Comparison of ENCODE assay signal across 11 cellular contexts in the genomic region with DNA sequence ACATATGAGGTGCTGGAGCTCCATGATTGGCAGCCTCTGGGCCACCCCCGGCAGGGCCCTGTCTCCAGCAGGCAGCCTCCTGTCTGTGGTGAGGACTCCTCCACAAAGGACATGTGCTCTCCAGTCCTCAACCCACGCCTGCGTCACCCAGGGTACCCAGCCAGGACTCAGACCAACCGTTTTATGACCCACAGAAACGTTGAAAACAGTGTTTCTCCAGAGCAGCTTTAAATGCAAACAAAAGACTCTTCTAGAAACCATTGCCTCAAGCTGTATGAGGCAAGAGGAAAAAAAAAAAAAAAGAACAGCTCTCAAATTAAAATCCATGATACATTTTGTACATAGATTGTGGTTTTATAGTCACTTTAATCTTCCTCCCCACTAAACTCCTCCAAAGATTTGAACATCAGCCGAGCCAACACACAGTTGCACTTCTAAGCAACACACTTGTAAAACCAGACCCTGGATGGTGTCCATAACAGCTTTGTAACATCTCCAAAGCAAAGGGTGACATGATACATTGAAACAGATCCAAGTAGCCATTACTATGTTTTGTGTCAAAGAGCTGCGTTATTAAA.
DNase-seq lines count a peak whose midpoint lies in the region; ATAC-seq and TF ChIP-seq lines count a peak whose summit lies in the region.
"Had no signal": no experiment of that assay in that cellular context is flagged by ENCODE, and none has a peak within 500 bp of the region (broad histone marks: within the 10 kb centered on the region; RNA-seq: fewer than 3 reads in every experiment).

No MANE protein-coding gene starts in this region.

- H3K4me3 Mint-ChIP-seq in GM23338: no peak overlapping the region
- H3K4me3 Mint-ChIP-seq: CD4-positive, alpha-beta T cell had no signal

- intact Hi-C loops in IMR-90 (cut with micrococcal nuclease): no loop called here
- intact Hi-C loops in esophagus squamous epithelium (cut with DNase I): no loop called here

- H3K9me3 Mint-ChIP-seq in GM23338: peaks cover 31% of the 10 kb centered on the region
- H3K9me3 Mint-ChIP-seq: CD4-positive, alpha-beta T cell had no signal

- H3K9ac ChIP-seq in IMR-90 (ENCODE audit: low read depth, low read length) (no peak overlapping the region), mesenchymal stem cell (ENCODE audit: low read length) (peak overlapping the region; percentile 54)

- POLR2A ChIA-PET in IMR-90 (lab: Charles Lee; ENCODE audit: unreplicated experiment): interaction anchor here (0.6 kb wide), 1 partner anchor 20 kb away, joined by 5 read pairs; no protein-coding TSS in a partner anchor

- no peaks in the 10 kb centered on the region for H3K36me3 ChIP-seq in IMR-90 (ENCODE audit: control insufficient read depth, insufficient read depth, low read length)
- no peaks in the 10 kb centered on the region for H3K36me3 ChIP-seq in esophagus squamous epithelium
- H3K36me3 ChIP-seq in mesenchymal stem cell (ENCODE audit: control insufficient read depth in 1 of 2, insufficient read depth in 2 of 2, low read depth in 1 of 2, low read length in 2 of 2): no peaks in the 10 kb centered on the region
- no peaks in the 10 kb centered on the region for H3K36me3 ChIP-seq in suprapubic skin
- H3K36me3 ChIP-seq in GM23338 (ENCODE audit: insufficient read depth): no peaks in the 10 kb centered on the region
- H3K36me3 ChIP-seq: adrenal gland had no signal

- no peak overlapping the region for H2BK12ac ChIP-seq in mesenchymal stem cell (ENCODE audit: low read length in 2 of 2)

- CTCF ChIA-PET in IMR-90 (lab: Yijun Ruan, JAX): interaction anchor here (0.6 kb wide), 1 partner anchor 333 kb away, joined by 3 read pairs; no protein-coding TSS in a partner anchor

- H3K4ac ChIP-seq in IMR-90 (ENCODE audit: low read depth, low read length) (peak overlapping the region; percentile 37; the same call in 1 of the 2 replicates), mesenchymal stem cell (ENCODE audit: low read depth in 1 of 2, low read length in 2 of 2) (no peak overlapping the region)

- H3K79me1 ChIP-seq in IMR-90 (ENCODE audit: low read depth in 1 of 2, low read length in 2 of 2) (no peaks in the 10 kb centered on the region), mesenchymal stem cell (replicated peaks; ENCODE audit: low read length, poor library complexity, severe bottlenecking) (no peaks in the 10 kb centered on the region)

- TF ChIP-seq RAD21 in IMR-90 (IDR thresholded peaks at IDR 0.05; ENCODE audit: low read length): no peak

- no peak overlapping the region for H3K23ac ChIP-seq in IMR-90 (ENCODE audit: low read depth, low read length)
- H3K23ac ChIP-seq in mesenchymal stem cell (ENCODE audit: low read length in 2 of 2): no peak overlapping the region

- TF ChIP-seq CTCF in IMR-90 (conservative IDR thresholded peaks at IDR 0.05; ENCODE audit: low read depth, low read length): no peak
- no peak for TF ChIP-seq CTCF in esophagus squamous epithelium (IDR thresholded peaks at IDR 0.05)
- no peak for TF ChIP-seq CTCF in suprapubic skin (IDR thresholded peaks at IDR 0.05)
- TF ChIP-seq CTCF in GM23338 (conservative IDR thresholded peaks at IDR 0.05; ENCODE audit: low read depth in 2 of 2): no peak

- H4K91ac ChIP-seq in IMR-90 (ENCODE audit: insufficient read depth, low read depth, low read length): no peak overlapping the region
- no peak overlapping the region for H4K91ac ChIP-seq in mesenchymal stem cell (ENCODE audit: low read length)

- H3K9me1 ChIP-seq in IMR-90 (ENCODE audit: insufficient read depth, low read length): no peaks in the 10 kb centered on the region

- H3K14ac ChIP-seq in IMR-90 (replicated peaks; ENCODE audit: low read depth, low read length) (no peak overlapping the region), mesenchymal stem cell (ENCODE audit: low read length in 2 of 2) (no peak overlapping the region)

- H2BK15ac ChIP-seq in IMR-90 (ENCODE audit: low read depth, low read length) (no peak overlapping the region), mesenchymal stem cell (ENCODE audit: low read depth, poor library complexity, severe bottlenecking) (no peak overlapping the region)

- no peaks in the 10 kb centered on the region for H3K4me1 Mint-ChIP-seq in GM23338

- H4K20me1 ChIP-seq in IMR-90 (ENCODE audit: insufficient read depth, low read length): no peaks in the 10 kb centered on the region
- no peaks in the 10 kb centered on the region for H4K20me1 ChIP-seq in GM23338 (replicated peaks; ENCODE audit: insufficient read depth)

- H2AK5ac ChIP-seq in IMR-90 (ENCODE audit: low read depth, low read length): no peak overlapping the region
- no peak overlapping the region for H2AK5ac ChIP-seq in mesenchymal stem cell (ENCODE audit: low read length, severe bottlenecking)

- H3K18ac ChIP-seq in IMR-90 (ENCODE audit: low read depth, low read length) (peak overlapping the region; percentile 72), mesenchymal stem cell (ENCODE audit: low read depth in 1 of 2, low read length in 2 of 2) (no peak overlapping the region)

- H4K8ac ChIP-seq in IMR-90 (ENCODE audit: low read depth in 2 of 2, low read length in 2 of 2) (no peak overlapping the region), mesenchymal stem cell (ENCODE audit: low read length) (no peak overlapping the region)

- no peak for TF ChIP-seq EP300 in suprapubic skin (IDR thresholded peaks at IDR 0.05)

- no peak overlapping the region for H2BK20ac ChIP-seq in IMR-90 (ENCODE audit: low read depth, low read length)

- no peak for DNase-seq in IMR-90
- no peak for DNase-seq in esophagus squamous epithelium (lab: John Stamatoyannopoulos, UW)
- no peak for DNase-seq in mesenchymal stem cell
- peak in 1 of 2 donors; percentile 81 for DNase-seq in suprapubic skin (ENCODE audit: low spot score in 2 of 2)
- DNase-seq in NCI-H226: no peak
- DNase-seq in activated naive CD4-positive, alpha-beta T cell (lab: John Stamatoyannopoulos, UW): no peak
- no peak for DNase-seq in GM23338 (ENCODE audit: low spot score)
- DNase-seq: CD4-positive, alpha-beta T cell; RPMI8226 had no signal

- no peak for ATAC-seq in IMR-90 (ENCODE audit: low read depth)
- no peak for ATAC-seq in HG02970 (IDR thresholded peaks at IDR 0.05; ENCODE audit: low FRiP score, unreplicated experiment)
- no peak for ATAC-seq in GM23338

- H3K36me3 Mint-ChIP-seq in GM23338 (ENCODE audit: low read depth): peaks cover 7% of the 10 kb centered on the region; the same call in 2 of the 3 replicates

- H2BK120ac ChIP-seq in IMR-90 (ENCODE audit: low read depth, low read length): no peak overlapping the region
- no peak overlapping the region for H2BK120ac ChIP-seq in mesenchymal stem cell (ENCODE audit: low read depth, low read length)

- no peak overlapping the region for H3K56ac ChIP-seq in IMR-90 (ENCODE audit: extremely low read depth, insufficient read depth, low read length)

- 43% methylated on average over 1 of the region's 7 CpGs; no CpG with 5 or more reads in 1 of the 2 experiments for WGBS in IMR-90 (ENCODE audit: extremely low coverage in 2 of 2, insufficient read length in 1 of 2), 2 experiments
- WGBS in esophagus squamous epithelium, 2 donors: 32 to 53% methylated on average over 7 of the region's 7 CpGs
- WGBS in mesenchymal stem cell: 88% methylated on average over 6 of the region's 7 CpGs
- 40% methylated on average over 7 of the region's 7 CpGs for WGBS in suprapubic skin

- dilution Hi-C loops in IMR-90 (cut with HindIII; ENCODE audit: low sequenced_read_pairs, unreplicated experiment): no loop called here

- no peaks in the 10 kb centered on the region for H3F3A ChIP-seq in GM23338 (replicated peaks; ENCODE audit: low read depth)

- H3K27ac ChIP-seq in IMR-90 (ENCODE audit: insufficient read depth, low read length): no peak overlapping the region
- peak overlapping the region in 3 of 4 donors; percentile 16 to 78 (median 74) for H3K27ac ChIP-seq in esophagus squamous epithelium
- H3K27ac ChIP-seq in mesenchymal stem cell (ENCODE audit: low read length, poor library complexity, severe bottlenecking): no peak overlapping the region
- peak overlapping the region; percentile 86 for H3K27ac ChIP-seq in suprapubic skin
- no peak overlapping the region for H3K27ac ChIP-seq in GM23338 (ENCODE audit: low read depth)

- no peak overlapping the region for H2AK9ac ChIP-seq in IMR-90 (replicated peaks; ENCODE audit: low read depth, low read length, poor library complexity)

- H3K9me3 ChIP-seq in IMR-90 (ENCODE audit: control insufficient read depth, insufficient read depth, low read length): no peaks in the 10 kb centered on the region
- no peaks in the 10 kb centered on the region for H3K9me3 ChIP-seq in esophagus squamous epithelium
- no peaks in the 10 kb centered on the region for H3K9me3 ChIP-seq in mesenchymal stem cell (ENCODE audit: control insufficient read depth, low read length)
- H3K9me3 ChIP-seq in suprapubic skin: no peaks in the 10 kb centered on the region
- H3K9me3 ChIP-seq: adrenal gland had no signal

- 0 out of 2 replicates have a peak overlapping the region, but pooled peaks have one; percentile 48 for H4K5ac ChIP-seq in IMR-90 (ENCODE audit: low read depth, low read length)

- H3K4me1 ChIP-seq in IMR-90 (ENCODE audit: control insufficient read depth, insufficient read depth, low read length): peaks cover 7% of the 10 kb centered on the region
- H3K4me1 ChIP-seq in esophagus squamous epithelium: peaks cover 0 to 21% (median 2%) of the 10 kb centered on the region in 3 donors
- no peaks in the 10 kb centered on the region for H3K4me1 ChIP-seq in mesenchymal stem cell (ENCODE audit: control insufficient read depth, insufficient read depth, low read depth, low read length)
- peaks cover 15% of the 10 kb centered on the region for H3K4me1 ChIP-seq in suprapubic skin
- no peaks in the 10 kb centered on the region for H3K4me1 ChIP-seq in GM23338 (ENCODE audit: insufficient read depth)
- H3K4me1 ChIP-seq: adrenal gland had no signal

- in situ Hi-C loops in IMR-90 (cut with MboI; ENCODE audit: low sequenced_read_pairs): no loop called here

- H3K4me2 ChIP-seq in IMR-90 (ENCODE audit: low read depth, low read length) (no peak overlapping the region), mesenchymal stem cell (ENCODE audit: low read length, poor library complexity, severe bottlenecking) (no peak overlapping the region), GM23338 (no peak overlapping the region)

- no peaks in the 10 kb centered on the region for H3K79me2 ChIP-seq in GM23338 (replicated peaks; ENCODE audit: insufficient read depth)

- no peak overlapping the region for H3K27ac Mint-ChIP-seq in GM23338
- H3K27ac Mint-ChIP-seq: CD4-positive, alpha-beta T cell had no signal

- no TSS peak for BruUV-seq in IMR-90 (replicated peaks; lab: Mats Ljungman, UMichigan)

- no peak for TF ChIP-seq POLR2A in IMR-90 (IDR thresholded peaks at IDR 0.05; ENCODE audit: low read depth, low read length)
- no peak for TF ChIP-seq POLR2A in esophagus squamous epithelium (IDR thresholded peaks at IDR 0.05)
- no peak for TF ChIP-seq POLR2A in suprapubic skin (IDR thresholded peaks at IDR 0.05)

- H3K27me3 Mint-ChIP-seq in GM23338 (ENCODE audit: insufficient read depth, low read depth, poor library complexity): peaks cover 6% of the 10 kb centered on the region
- H3K27me3 Mint-ChIP-seq: CD4-positive, alpha-beta T cell had no signal

- H3K27me3 ChIP-seq in IMR-90 (ENCODE audit: control insufficient read depth, insufficient read depth, low read length) (no peaks in the 10 kb centered on the region), esophagus squamous epithelium (no peaks in the 10 kb centered on the region), mesenchymal stem cell (ENCODE audit: control insufficient read depth in 1 of 2, insufficient read depth in 1 of 2, low read length in 2 of 2) (no peaks in the 10 kb centered on the region), suprapubic skin (no peaks in the 10 kb centered on the region), GM23338 (ENCODE audit: insufficient read depth) (no peaks in the 10 kb centered on the region)
- H3K27me3 ChIP-seq: adrenal gland had no signal

- no peaks in the 10 kb centered on the region for H3K9me2 ChIP-seq in GM23338 (ENCODE audit: insufficient read depth)

- H3K4me3 ChIP-seq in IMR-90 (ENCODE audit: insufficient read depth, low read depth, low read length) (no peak overlapping the region), esophagus squamous epithelium (no peak overlapping the region), mesenchymal stem cell (ENCODE audit: insufficient read depth in 1 of 2, low read depth in 1 of 2, low read length in 2 of 2) (peak overlapping the region in 1 of 2 experiments; percentile 4), suprapubic skin (no peak overlapping the region), GM23338 (no peak overlapping the region)
- H3K4me3 ChIP-seq: adrenal gland had no signal

- H2AFZ ChIP-seq in IMR-90 (replicated peaks; ENCODE audit: low read length, poor library complexity): peak overlapping the region; percentile 19
- H2AFZ ChIP-seq in mesenchymal stem cell (ENCODE audit: low read depth, low read length): no peak overlapping the region
- no peak overlapping the region for H2AFZ ChIP-seq in GM23338

- H2BK5ac ChIP-seq in IMR-90 (ENCODE audit: low read depth, low read length, poor library complexity, severe bottlenecking) (no peak overlapping the region), mesenchymal stem cell (ENCODE audit: low read depth, low read length, poor library complexity, severe bottlenecking) (no peak overlapping the region)

Comparison
In these comparisons a context has a peak if more than half of its experiments do, and no peak if none do; other contexts are left out.
1. H3K27ac ChIP-seq: peak in esophagus squamous epithelium (3 of 4) and suprapubic skin (single experiment); none in IMR-90 (single experiment), mesenchymal stem cell (single experiment) and GM23338 (single experiment).